1 cellular context compared by ENCODE assay signal in genomic region chr3:185943363-185944106, GRCh38.
A peak's percentile ranks its signal among the peaks of the same experiment; 100 is the strongest.
TF ChIP-seq lines count a peak whose summit lies in the region.

No MANE protein-coding gene starts in this region.

TF ChIP-seq in HepG2, 621 proteins besides CTCF, POLR2A, EP300 and RAD21 (continued from another document and continues in another):
- peak; percentile 56 for TF ChIP-seq ZBTB33 (CRISPR knock-in tag; IDR thresholded peaks at IDR 0.05)
- 0 out of 2 replicates have a peak, but pooled peaks have one; percentile 53 for TF ChIP-seq TEF (CRISPR knock-in tag; IDR thresholded peaks at IDR 0.05)
- TF ChIP-seq THAP9 (CRISPR knock-in tag; IDR thresholded peaks at IDR 0.05; ENCODE audit: borderline replicate concordance), result peak; percentile 67; the same call in 1 of the 2 replicates
- no peak for TF ChIP-seq ZNF503 (CRISPR knock-in tag; IDR thresholded peaks at IDR 0.05)
- no peak for TF ChIP-seq ZNF710 (CRISPR knock-in tag; IDR thresholded peaks at IDR 0.05; ENCODE audit: borderline replicate concordance)
- no peak for TF ChIP-seq HOXD1 (CRISPR knock-in tag; IDR thresholded peaks at IDR 0.05)
- peak; percentile 26; the same call in 1 of the 2 replicates for TF ChIP-seq MXD3 (CRISPR knock-in tag; IDR thresholded peaks at IDR 0.05)
- no peak for TF ChIP-seq SP140L (CRISPR knock-in tag; IDR thresholded peaks at IDR 0.05; ENCODE audit: borderline replicate concordance)
- no peak for TF ChIP-seq ZNF768 (CRISPR knock-in tag; IDR thresholded peaks at IDR 0.05)
- 0 out of 4 replicates have a peak, but pooled peaks of 1 of the 2 experiments have one; percentile 32 for TF ChIP-seq KLF16 (CRISPR knock-in tag; IDR thresholded peaks at IDR 0.05)
- TF ChIP-seq ARNTL (CRISPR knock-in tag; IDR thresholded peaks at IDR 0.05), result no peak
- no peak for TF ChIP-seq ZNF841 (CRISPR knock-in tag; IDR thresholded peaks at IDR 0.05; ENCODE audit: borderline replicate concordance)
- TF ChIP-seq ATM (IDR thresholded peaks at IDR 0.05; ENCODE audit: borderline replicate concordance), result no peak
- no peak for TF ChIP-seq RNF219 (CRISPR knock-in tag; IDR thresholded peaks at IDR 0.05)
- TF ChIP-seq ZNF264 (CRISPR knock-in tag; IDR thresholded peaks at IDR 0.05), result no peak
- TF ChIP-seq POLR2G (IDR thresholded peaks at IDR 0.05; ENCODE audit: low read depth, low read length), result no peak
- no peak for TF ChIP-seq ZNF615 (CRISPR knock-in tag; IDR thresholded peaks at IDR 0.05; ENCODE audit: borderline replicate concordance)
- peak; percentile 75 for TF ChIP-seq ZNF331 (CRISPR knock-in tag; IDR thresholded peaks at IDR 0.05)
- TF ChIP-seq NFIB (CRISPR knock-in tag; IDR thresholded peaks at IDR 0.05; ENCODE audit: borderline replicate concordance), result no peak
- TF ChIP-seq SP2 (CRISPR knock-in tag; IDR thresholded peaks at IDR 0.05), result no peak
- 0 out of 2 replicates have a peak, but pooled peaks have one; percentile 31 for TF ChIP-seq ZNF317 (CRISPR knock-in tag; IDR thresholded peaks at IDR 0.05)
- no peak for TF ChIP-seq CSRNP2 (CRISPR knock-in tag; conservative IDR thresholded peaks at IDR 0.05; ENCODE audit: low read depth)
- TF ChIP-seq FOXK1 (CRISPR knock-in tag; IDR thresholded peaks at IDR 0.05; ENCODE audit: borderline replicate concordance, low read depth), result peak; percentile 67; the same call in 1 of the 2 replicates
- TF ChIP-seq ZNF589 (CRISPR knock-in tag; conservative IDR thresholded peaks at IDR 0.05), result no peak
- TF ChIP-seq DDIT3 (CRISPR knock-in tag; IDR thresholded peaks at IDR 0.05), result no peak
- no peak for TF ChIP-seq ZNF556 (CRISPR knock-in tag; IDR thresholded peaks at IDR 0.05; ENCODE audit: borderline replicate concordance)
- no peak for TF ChIP-seq CCDC6 (CRISPR knock-in tag; IDR thresholded peaks at IDR 0.05)
- no peak for TF ChIP-seq ZMYM2 (CRISPR knock-in tag; IDR thresholded peaks at IDR 0.05)
- TF ChIP-seq ZNF549 (CRISPR knock-in tag; IDR thresholded peaks at IDR 0.05), result no peak
- TF ChIP-seq ZNF17 (CRISPR knock-in tag; IDR thresholded peaks at IDR 0.05), result no peak
- TF ChIP-seq ZNF740 (CRISPR knock-in tag; IDR thresholded peaks at IDR 0.05), result no peak
- TF ChIP-seq ZBTB39 (CRISPR knock-in tag; IDR thresholded peaks at IDR 0.05), result no peak
- no peak for TF ChIP-seq ZNF30 (CRISPR knock-in tag; IDR thresholded peaks at IDR 0.05)
- no peak for TF ChIP-seq CHD4 (IDR thresholded peaks at IDR 0.05; ENCODE audit: borderline replicate concordance, low read length)
- no peak for TF ChIP-seq RARG (CRISPR knock-in tag; IDR thresholded peaks at IDR 0.05; ENCODE audit: low read depth)
- no peak for TF ChIP-seq MBNL3 (CRISPR knock-in tag; conservative IDR thresholded peaks at IDR 0.05)
- TF ChIP-seq NFYC (CRISPR knock-in tag; IDR thresholded peaks at IDR 0.05), result no peak
- 0 out of 2 replicates have a peak, but pooled peaks have one; percentile 38 for TF ChIP-seq ZNF512 (CRISPR knock-in tag; IDR thresholded peaks at IDR 0.05)
- peak; percentile 73 for TF ChIP-seq HNF1B (CRISPR knock-in tag; IDR thresholded peaks at IDR 0.05)
